Comparison of ENCODE assay signal across 11 cellular contexts in the genomic region with DNA sequence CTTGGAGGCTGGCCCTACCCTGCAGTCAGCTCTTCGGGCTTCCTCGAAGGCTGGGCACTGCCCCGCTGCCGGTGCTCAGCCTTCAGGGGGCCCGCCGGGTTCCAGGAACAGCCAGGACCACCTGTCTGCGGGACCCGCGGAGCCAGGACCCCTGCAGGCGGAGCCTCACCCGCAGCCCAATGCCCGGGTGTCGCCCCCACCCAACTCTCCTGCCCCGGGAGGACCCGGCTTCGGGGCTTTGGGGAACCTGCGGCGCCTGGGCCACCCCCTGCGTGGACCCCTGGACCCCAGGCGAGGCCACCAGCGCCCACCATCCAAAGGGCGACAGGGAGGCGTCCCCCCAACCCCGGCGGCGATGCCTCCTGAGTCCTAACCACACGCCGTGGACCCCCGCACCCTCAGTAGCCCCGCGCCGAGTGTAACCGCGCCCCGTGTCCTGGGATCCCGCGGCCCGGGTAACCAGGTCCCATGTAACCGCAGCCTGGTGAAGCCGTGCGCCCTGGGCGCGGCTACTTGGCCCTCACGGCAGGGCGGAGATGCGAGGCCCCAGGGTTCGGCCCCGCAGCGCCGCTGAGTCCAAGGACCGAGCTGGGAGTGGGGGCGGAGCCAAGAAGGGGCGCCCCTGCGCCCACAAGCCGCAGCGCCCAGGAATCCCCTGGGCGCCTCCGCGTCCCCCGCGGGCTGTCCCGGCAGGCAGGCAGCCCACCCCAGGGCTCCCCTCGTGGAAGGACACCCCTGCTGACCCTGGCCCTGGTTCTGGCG. TPM values are rescaled to one million over a fixed set of nuclear protein-coding genes. Genes with fewer than 3 reads are reported as not detected.
DNase-seq lines count a peak whose midpoint lies in the region; ATAC-seq, FAIRE-seq and TF ChIP-seq lines count a peak whose summit lies in the region.
"Had no signal": no experiment of that assay in that cellular context is flagged by ENCODE, and none has a peak within 500 bp of the region (broad histone marks: within the 10 kb centered on the region; RNA-seq: fewer than 3 reads in every experiment).

No MANE protein-coding gene starts in this region.

- no peak overlapping the region for H3K27ac Mint-ChIP-seq in dendritic cell treated with granulocyte-macrophage colony-stimulating factor and Interleukin-4, amounts not matched to agents 40 ng/mL and 50 ng/mL, for 4 days

- FAIRE-seq in HepG2 (lab: Jason Lieb, UNC) (no peak), HTR-8/SVneo (lab: Jason Lieb, UNC) (no peak)
- FAIRE-seq: TTC549 had no signal

- CTCF ChIA-PET in HepG2 (lab: Yijun Ruan, JAX; ENCODE audit: low intra/inter-chr PET ratio, low total read pairs) = no interaction called here

- intact Hi-C loops in dendritic cell treated with granulocyte-macrophage colony-stimulating factor and Interleukin-4, amounts not matched to agents 40 ng/mL and 50 ng/mL, for 4 days (cut with micrococcal nuclease) = no loop called here
- intact Hi-C loops in HepG2 (cut with micrococcal nuclease; ENCODE audit: unreplicated experiment) = loop anchor here (1.0 kb wide), 1 partner anchor 10 kb away; no protein-coding TSS in a partner anchor
- intact Hi-C loops in upper lobe of right lung (cut with DNase I) = no loop called here

- no peak for TF ChIP-seq RAD21 in HepG2 (CRISPR knock-in tag; IDR thresholded peaks at IDR 0.05)

- H3K36me3 Mint-ChIP-seq in dendritic cell treated with granulocyte-macrophage colony-stimulating factor and Interleukin-4, amounts not matched to agents 40 ng/mL and 50 ng/mL, for 4 days (ENCODE audit: low read depth) = no peaks in the 10 kb centered on the region

- H3K79me2 ChIP-seq in HepG2 (ENCODE audit: insufficient read depth, low read length) = no peaks in the 10 kb centered on the region

- H3K27me3 Mint-ChIP-seq in dendritic cell treated with granulocyte-macrophage colony-stimulating factor and Interleukin-4, amounts not matched to agents 40 ng/mL and 50 ng/mL, for 4 days = peaks cover 54% of the 10 kb centered on the region

- peaks cover 11% of the 10 kb centered on the region for H3K4me1 Mint-ChIP-seq in dendritic cell treated with granulocyte-macrophage colony-stimulating factor and Interleukin-4, amounts not matched to agents 40 ng/mL and 50 ng/mL, for 4 days (ENCODE audit: low read depth)

- no peak overlapping the region for H2AFZ ChIP-seq in HepG2 (ENCODE audit: low read length)

- TF ChIP-seq CTCF in HepG2 (CRISPR knock-in tag; IDR thresholded peaks at IDR 0.05) = no peak
- no peak for TF ChIP-seq CTCF in upper lobe of right lung (IDR thresholded peaks at IDR 0.05)

- ATAC-seq in HepG2 (peak; percentile 64), upper lobe of right lung (peak; percentile 39), HG02852 (IDR thresholded peaks at IDR 0.05; ENCODE audit: unreplicated experiment) (no peak), HG03565 (IDR thresholded peaks at IDR 0.05; ENCODE audit: unreplicated experiment) (no peak)
- ATAC-seq: body of pancreas had no signal

- DNase-seq in activated gamma-delta T cell (lab: John Stamatoyannopoulos, UW) (peak; percentile 18), activated gamma-delta T cell treated with Interleukin-2 at 50 U/mL for 16 hours (no peak), HepG2 (ENCODE audit: low spot score) (no peak), upper lobe of right lung (no peak), HTR-8/SVneo (ENCODE audit: insufficient read length, low spot score) (no peak)

- H3K36me3 ChIP-seq in HepG2 (replicated peaks in 1 of 2; ENCODE audit: control insufficient read depth in 1 of 2, insufficient read depth in 2 of 2, low read length in 2 of 2) (no peaks in the 10 kb centered on the region), upper lobe of right lung (no peaks in the 10 kb centered on the region)
- H3K36me3 ChIP-seq: BLaER1 had no signal

- no peak for TF ChIP-seq POLR2A in HepG2 (IDR thresholded peaks at IDR 0.05; ENCODE audit: insufficient read depth in 1 of 2, low read depth in 2 of 2, low read length in 2 of 2)

- POLR2A ChIA-PET in HepG2 (lab: Yijun Ruan, JAX) = no interaction called here

- WGBS in HepG2 (ENCODE audit: low lambda C conversion rate) = 30% methylated on average over 43 of the region's 64 CpGs

- H4K20me1 ChIP-seq in HepG2 (ENCODE audit: insufficient read depth, low read length) = no peaks in the 10 kb centered on the region
- H4K20me1 ChIP-seq: BLaER1 had no signal

- in situ Hi-C loops in HepG2 (cut with HindIII; ENCODE audit: extremely low pct_ligation_motif_present, low pct_unique_long_range_greater_than_20kb) = no loop called here

- H3K27ac ChIP-seq in HepG2 (ENCODE audit: extremely low read length, insufficient read depth, low read length) (no peak overlapping the region), upper lobe of right lung (no peak overlapping the region)
- H3K27ac ChIP-seq: BLaER1, body of pancreas had no signal

- H3K9me3 ChIP-seq in HepG2 (ENCODE audit: low read length) = no peaks in the 10 kb centered on the region
- no peaks in the 10 kb centered on the region for H3K9me3 ChIP-seq in upper lobe of right lung
- H3K9me3 ChIP-seq: body of pancreas had no signal

- H3K4me3 ChIP-seq in HepG2 (replicated peaks in 1 of 3; ENCODE audit: insufficient read depth in 1 of 3, low read depth in 2 of 3, low read length in 3 of 3) = peak overlapping the region; percentile 32 to 58 (median 43); a peak in 5 of 6 replicates
- H3K4me3 ChIP-seq in upper lobe of right lung = peak overlapping the region; percentile 19
- H3K4me3 ChIP-seq: BLaER1, body of pancreas had no signal

- TF ChIP-seq EP300 in HepG2 (IDR thresholded peaks at IDR 0.05; ENCODE audit: low read depth in 2 of 2, low read length in 2 of 2) (no peak), HepG2 (CRISPR knock-in tag; IDR thresholded peaks at IDR 0.05; ENCODE audit: borderline replicate concordance) (no peak)

- H3K4me3 Mint-ChIP-seq in dendritic cell treated with granulocyte-macrophage colony-stimulating factor and Interleukin-4, amounts not matched to agents 40 ng/mL and 50 ng/mL, for 4 days = peak overlapping the region; percentile 13

- BruUV-seq in HepG2 (replicated peaks; lab: Mats Ljungman, UMichigan) = no TSS peak

- H3K27me3 ChIP-seq in HepG2 (ENCODE audit: control insufficient read depth in 1 of 2, insufficient read depth in 2 of 2, low read length in 2 of 2) (peaks cover 11 to 55% of the 10 kb centered on the region in 2 experiments), upper lobe of right lung (peaks cover 26% of the 10 kb centered on the region)
- H3K27me3 ChIP-seq: BLaER1, body of pancreas had no signal

- peak overlapping the region; percentile 61 for H3K4me2 ChIP-seq in HepG2 (ENCODE audit: low read depth, low read length)
- H3K4me2 ChIP-seq: BLaER1 had no signal

- peaks cover 7% of the 10 kb centered on the region for H3K9me3 Mint-ChIP-seq in dendritic cell treated with granulocyte-macrophage colony-stimulating factor and Interleukin-4, amounts not matched to agents 40 ng/mL and 50 ng/mL, for 4 days

- H3K4me1 ChIP-seq in HepG2 (ENCODE audit: insufficient read depth, low read length) (0 out of 2 replicates have a peak, but pooled peaks cover 5% of the 10 kb centered on the region), upper lobe of right lung (peaks cover 5% of the 10 kb centered on the region)

- H3K9ac ChIP-seq in HepG2 (ENCODE audit: insufficient read depth, low read depth, low read length) = no peak overlapping the region
- H3K9ac ChIP-seq: BLaER1 had no signal

TF ChIP-seq in HepG2, 621 proteins besides CTCF, POLR2A, EP300 and RAD21 (continues in another document):
- TF ChIP-seq BATF2 (CRISPR knock-in tag; IDR thresholded peaks at IDR 0.05) = no peak
- peak; percentile 33; the same call in 1 of the 2 replicates for TF ChIP-seq KDM5B (CRISPR knock-in tag; IDR thresholded peaks at IDR 0.05; ENCODE audit: borderline replicate concordance)
- no peak for TF ChIP-seq CHD4 (IDR thresholded peaks at IDR 0.05; ENCODE audit: borderline replicate concordance, low read length)
- 0 out of 2 replicates have a peak, but pooled peaks have one; percentile 28 for TF ChIP-seq MTA1 (CRISPR knock-in tag; IDR thresholded peaks at IDR 0.05; ENCODE audit: borderline replicate concordance)
- TF ChIP-seq AGO1 (IDR thresholded peaks at IDR 0.05; ENCODE audit: low read depth, low read length, poor library complexity, severe bottlenecking) = peak; percentile 66
- TF ChIP-seq NRL (CRISPR knock-in tag; IDR thresholded peaks at IDR 0.05; ENCODE audit: borderline replicate concordance) = 0 out of 2 replicates have a peak, but pooled peaks have one; percentile 22

RNA-seq across cellular contexts. Expression of gene UBE2F, which starts 11.0 kb away (rescaled TPM):
- total RNA-seq in HepG2 (2016; rRNA removed; fragmentation: Illumina TruSeq; extraction: Trizol) (73.1 and 79.8 TPM in 2 replicates), upper lobe of right lung (51.4 TPM)
- total RNA-seq in HepG2 (2016; cell fraction: cytosol; rRNA removed; fragmentation: Illumina TruSeq; extraction: Trizol; ENCODE audit: low read depth) = 177 and 237 TPM in 2 replicates
- 65.1 and 76.9 TPM in 2 replicates for total RNA-seq in HepG2 (2016; cell fraction: insoluble cytoplasmic fraction; rRNA removed; fragmentation: Illumina TruSeq; extraction: Trizol)
- total RNA-seq in HepG2 (2016; cell fraction: membrane; rRNA removed; fragmentation: Illumina TruSeq; extraction: Trizol) = 185 and 204 TPM in 2 replicates
- total RNA-seq in HepG2 (2016; cell fraction: nucleus; rRNA removed; fragmentation: Illumina TruSeq; extraction: Trizol) = 34.3 and 36.3 TPM in 2 replicates
- polyA plus RNA-seq in HepG2 (2011; rRNA removed) = 27.3 and 35.4 TPM in 2 replicates
- polyA plus RNA-seq in HepG2 (2011; cell fraction: cytosol; rRNA removed) = 41.8 and 45.9 TPM in 2 replicates
- 13.6 and 17.3 TPM in 2 replicates for polyA plus RNA-seq in HepG2 (2011; cell fraction: nucleus; rRNA removed)
- polyA plus RNA-seq in HepG2 (2012) = 40.6 and 43.1 TPM in 2 replicates
- 290 and 368 TPM in 2 replicates for polyA plus RNA-seq in HepG2 (2016; cell fraction: cytosol; fragmentation: Illumina TruSeq; extraction: Trizol; ENCODE audit: low read depth)
- polyA plus RNA-seq in HepG2 (2016; cell fraction: insoluble cytoplasmic fraction; fragmentation: Illumina TruSeq; extraction: Trizol; ENCODE audit: low read depth) = 92.1 and 108 TPM in 2 replicates
- polyA plus RNA-seq in HepG2 (2016; cell fraction: membrane; fragmentation: Illumina TruSeq; extraction: Trizol; ENCODE audit: low read depth) = 202 and 262 TPM in 2 replicates
- polyA plus RNA-seq in HepG2 (2016; cell fraction: nucleus; fragmentation: Illumina TruSeq; extraction: Trizol; ENCODE audit: insufficient read depth, low read depth) = 52.7 and 59.5 TPM in 2 replicates
- polyA minus RNA-seq in HepG2 (2011; rRNA and poly(A)+ RNA removed; ENCODE audit: low replicate concordance) = 12.1 and 13.1 TPM in 2 replicates
- polyA minus RNA-seq in HepG2 (2011; cell fraction: cytosol; rRNA and poly(A)+ RNA removed) = 14.9 and 15.7 TPM in 2 replicates
- 29.1 and 31.0 TPM in 2 replicates for polyA minus RNA-seq in HepG2 (2011; cell fraction: nucleus; rRNA and poly(A)+ RNA removed)

Comparison
In these comparisons a context has a peak if more than half of its experiments do, and no peak if none do; other contexts are left out.
1. ATAC-seq: peak in HepG2 (single experiment) and upper lobe of right lung (single experiment); none in HG02852 (single experiment) and HG03565 (single experiment).